1 cellular context compared by ENCODE assay signal in genomic region chr3:39404943-39405686, GRCh38.
TF ChIP-seq lines count a peak whose summit lies in the region.

No MANE protein-coding gene starts in this region.

TF ChIP-seq in K562, 482 proteins besides CTCF, POLR2A, EP300 and RAD21:
- TF ChIP-seq ERF (CRISPR knock-in tag; IDR thresholded peaks at IDR 0.05) (0 out of 2 replicates have a peak, but pooled peaks have one; percentile 7), ZNF316 (IDR thresholded peaks at IDR 0.05) (peak; percentile 47; the same call in 1 of the 2 replicates), CEBPG (CRISPR knock-in tag; IDR thresholded peaks at IDR 0.05) (no peak), CEBPG (tag; conservative IDR thresholded peaks at IDR 0.05 in 1 of 2, IDR thresholded peaks at IDR 0.05 in 1 of 2) (peak in 1 of 2 experiments; percentile 24; a peak in 1 of 4 replicates), ZNF384 (IDR thresholded peaks at IDR 0.05; ENCODE audit: low read depth, low read length) (peak; percentile 45; the same call in 1 of the 2 replicates), CEBPB (tag; IDR thresholded peaks at IDR 0.05) (peak; percentile 83), CHD1 (IDR thresholded peaks at IDR 0.05; ENCODE audit: low read length) (peak; percentile 86), PHB (CRISPR knock-in tag; IDR thresholded peaks at IDR 0.05) (0 out of 2 replicates have a peak, but pooled peaks have one; percentile 21), ATF6 (CRISPR knock-in tag; IDR thresholded peaks at IDR 0.05) (peak; percentile 18; the same call in 1 of the 2 replicates), ZKSCAN1 (IDR thresholded peaks at IDR 0.05; ENCODE audit: low read depth, low read length) (no peak), C11orf30 (IDR thresholded peaks at IDR 0.05; ENCODE audit: low read depth) (peak; percentile 15; the same call in 1 of the 2 replicates), ARNT (IDR thresholded peaks at IDR 0.05) (no peak), ZFX (CRISPR knock-in tag; IDR thresholded peaks at IDR 0.05) (0 out of 2 replicates have a peak, but pooled peaks have one; percentile 31)
- TF ChIP-seq, protein P1, sequence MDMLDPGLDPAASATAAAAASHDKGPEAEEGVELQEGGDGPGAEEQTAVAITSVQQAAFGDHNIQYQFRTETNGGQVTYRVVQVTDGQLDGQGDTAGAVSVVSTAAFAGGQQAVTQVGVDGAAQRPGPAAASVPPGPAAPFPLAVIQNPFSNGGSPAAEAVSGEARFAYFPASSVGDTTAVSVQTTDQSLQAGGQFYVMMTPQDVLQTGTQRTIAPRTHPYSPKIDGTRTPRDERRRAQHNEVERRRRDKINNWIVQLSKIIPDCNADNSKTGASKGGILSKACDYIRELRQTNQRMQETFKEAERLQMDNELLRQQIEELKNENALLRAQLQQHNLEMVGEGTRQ (CRISPR knock-in tag; IDR thresholded peaks at IDR 0.05) = no peak
